ENCODE assay signal across 4 cellular contexts in the genomic region with DNA sequence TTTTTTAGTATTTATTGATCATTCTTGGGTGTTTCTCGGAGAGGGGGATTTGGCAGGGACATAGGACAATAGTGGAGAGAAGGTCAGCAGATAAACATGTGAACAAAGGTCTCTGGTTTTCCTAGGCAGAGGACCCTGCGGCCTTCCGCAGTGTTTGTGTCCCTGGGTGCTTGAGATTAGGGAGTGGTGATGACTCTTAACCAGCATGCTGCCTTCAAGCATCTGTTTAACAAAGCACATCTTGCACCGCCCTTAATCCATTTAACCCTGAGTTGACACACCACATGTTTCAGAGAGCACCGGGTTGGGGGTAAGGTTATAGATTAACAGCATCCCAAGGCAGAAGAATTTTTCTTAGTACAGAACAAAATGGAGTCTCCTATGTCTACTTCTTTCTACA. TPM values are rescaled to one million over a fixed set of nuclear protein-coding genes. Genes with fewer than 3 reads are reported as not detected.
"Had no signal": no experiment of that assay in that cellular context is flagged by ENCODE, and none has a peak within 500 bp of the region (broad histone marks: within the 10 kb centered on the region; RNA-seq: fewer than 3 reads in every experiment).

No MANE protein-coding gene starts in this region.

RNA-seq across cellular contexts. Expression of gene CHIT1, which starts 36.7 kb away (rescaled TPM):
- total RNA-seq: NCI-H460, PC-3, SK-MEL-5 had no signal
- polyA plus RNA-seq: SK-N-SH had no signal
